ENCODE assay signal across 1 cellular context in the genomic region with DNA sequence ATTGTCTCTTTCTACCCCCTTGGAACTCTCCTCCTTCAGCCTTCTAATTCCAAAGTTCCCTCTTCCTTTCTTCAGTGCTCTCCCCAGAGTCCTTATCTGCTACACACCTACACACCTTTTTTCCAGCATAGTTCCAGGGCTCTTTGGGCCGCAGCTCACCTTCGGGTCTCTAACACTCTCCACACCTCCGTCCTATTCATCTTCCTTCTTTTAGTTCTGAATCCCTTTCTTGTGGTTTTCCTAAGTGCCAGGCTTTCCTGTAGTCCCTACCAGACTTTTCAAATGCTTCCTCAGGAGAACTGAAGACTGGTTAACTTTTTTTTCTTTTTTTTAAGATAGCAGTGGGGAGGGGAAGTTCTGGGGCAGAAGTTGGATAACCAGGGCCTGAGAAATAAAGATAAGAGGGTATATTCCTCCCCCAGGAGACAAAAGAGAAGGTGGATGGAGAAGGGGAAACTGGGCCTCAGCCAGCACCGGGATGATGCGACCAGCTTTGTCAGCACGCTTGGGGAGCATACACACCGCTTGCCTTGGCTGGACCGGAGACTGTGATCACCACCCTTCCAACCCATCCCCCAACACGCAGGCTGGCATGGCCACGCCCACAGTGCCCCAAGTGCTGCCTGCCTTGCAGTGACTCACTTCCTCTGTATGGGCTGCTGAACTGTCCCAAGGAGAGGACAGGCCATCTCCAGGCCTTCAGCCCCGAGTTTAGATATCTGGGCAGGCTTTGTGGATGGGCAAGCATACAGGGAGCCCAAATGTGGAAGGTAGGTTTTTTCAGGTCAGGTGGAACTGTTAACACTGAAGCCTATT.
TF ChIP-seq lines count a peak whose summit lies in the region.

No MANE protein-coding gene starts in this region.

TF ChIP-seq in K562, 482 proteins besides CTCF, POLR2A, EP300 and RAD21 (continued from another document and continues in another):
- TF ChIP-seq, protein P1, sequence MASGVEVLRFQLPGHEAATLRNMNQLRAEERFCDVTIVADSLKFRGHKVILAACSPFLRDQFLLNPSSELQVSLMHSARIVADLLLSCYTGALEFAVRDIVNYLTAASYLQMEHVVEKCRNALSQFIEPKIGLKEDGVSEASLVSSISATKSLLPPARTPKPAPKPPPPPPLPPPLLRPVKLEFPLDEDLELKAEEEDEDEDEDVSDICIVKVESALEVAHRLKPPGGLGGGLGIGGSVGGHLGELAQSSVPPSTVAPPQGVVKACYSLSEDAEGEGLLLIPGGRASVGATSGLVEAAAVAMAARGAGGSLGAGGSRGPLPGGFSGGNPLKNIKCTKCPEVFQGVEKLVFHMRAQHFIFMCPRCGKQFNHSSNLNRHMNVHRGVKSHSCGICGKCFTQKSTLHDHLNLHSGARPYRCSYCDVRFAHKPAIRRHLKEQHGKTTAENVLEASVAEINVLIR (CRISPR knock-in tag; IDR thresholded peaks at IDR 0.05) = no peak
- TF ChIP-seq, protein P2, sequence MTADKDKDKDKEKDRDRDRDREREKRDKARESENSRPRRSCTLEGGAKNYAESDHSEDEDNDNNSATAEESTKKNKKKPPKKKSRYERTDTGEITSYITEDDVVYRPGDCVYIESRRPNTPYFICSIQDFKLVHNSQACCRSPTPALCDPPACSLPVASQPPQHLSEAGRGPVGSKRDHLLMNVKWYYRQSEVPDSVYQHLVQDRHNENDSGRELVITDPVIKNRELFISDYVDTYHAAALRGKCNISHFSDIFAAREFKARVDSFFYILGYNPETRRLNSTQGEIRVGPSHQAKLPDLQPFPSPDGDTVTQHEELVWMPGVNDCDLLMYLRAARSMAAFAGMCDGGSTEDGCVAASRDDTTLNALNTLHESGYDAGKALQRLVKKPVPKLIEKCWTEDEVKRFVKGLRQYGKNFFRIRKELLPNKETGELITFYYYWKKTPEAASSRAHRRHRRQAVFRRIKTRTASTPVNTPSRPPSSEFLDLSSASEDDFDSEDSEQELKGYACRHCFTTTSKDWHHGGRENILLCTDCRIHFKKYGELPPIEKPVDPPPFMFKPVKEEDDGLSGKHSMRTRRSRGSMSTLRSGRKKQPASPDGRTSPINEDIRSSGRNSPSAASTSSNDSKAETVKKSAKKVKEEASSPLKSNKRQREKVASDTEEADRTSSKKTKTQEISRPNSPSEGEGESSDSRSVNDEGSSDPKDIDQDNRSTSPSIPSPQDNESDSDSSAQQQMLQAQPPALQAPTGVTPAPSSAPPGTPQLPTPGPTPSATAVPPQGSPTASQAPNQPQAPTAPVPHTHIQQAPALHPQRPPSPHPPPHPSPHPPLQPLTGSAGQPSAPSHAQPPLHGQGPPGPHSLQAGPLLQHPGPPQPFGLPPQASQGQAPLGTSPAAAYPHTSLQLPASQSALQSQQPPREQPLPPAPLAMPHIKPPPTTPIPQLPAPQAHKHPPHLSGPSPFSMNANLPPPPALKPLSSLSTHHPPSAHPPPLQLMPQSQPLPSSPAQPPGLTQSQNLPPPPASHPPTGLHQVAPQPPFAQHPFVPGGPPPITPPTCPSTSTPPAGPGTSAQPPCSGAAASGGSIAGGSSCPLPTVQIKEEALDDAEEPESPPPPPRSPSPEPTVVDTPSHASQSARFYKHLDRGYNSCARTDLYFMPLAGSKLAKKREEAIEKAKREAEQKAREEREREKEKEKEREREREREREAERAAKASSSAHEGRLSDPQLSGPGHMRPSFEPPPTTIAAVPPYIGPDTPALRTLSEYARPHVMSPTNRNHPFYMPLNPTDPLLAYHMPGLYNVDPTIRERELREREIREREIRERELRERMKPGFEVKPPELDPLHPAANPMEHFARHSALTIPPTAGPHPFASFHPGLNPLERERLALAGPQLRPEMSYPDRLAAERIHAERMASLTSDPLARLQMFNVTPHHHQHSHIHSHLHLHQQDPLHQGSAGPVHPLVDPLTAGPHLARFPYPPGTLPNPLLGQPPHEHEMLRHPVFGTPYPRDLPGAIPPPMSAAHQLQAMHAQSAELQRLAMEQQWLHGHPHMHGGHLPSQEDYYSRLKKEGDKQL (CRISPR knock-in tag; IDR thresholded peaks at IDR 0.05; ENCODE audit: borderline replicate concordance) = no peak
- TF ChIP-seq, protein P3, sequence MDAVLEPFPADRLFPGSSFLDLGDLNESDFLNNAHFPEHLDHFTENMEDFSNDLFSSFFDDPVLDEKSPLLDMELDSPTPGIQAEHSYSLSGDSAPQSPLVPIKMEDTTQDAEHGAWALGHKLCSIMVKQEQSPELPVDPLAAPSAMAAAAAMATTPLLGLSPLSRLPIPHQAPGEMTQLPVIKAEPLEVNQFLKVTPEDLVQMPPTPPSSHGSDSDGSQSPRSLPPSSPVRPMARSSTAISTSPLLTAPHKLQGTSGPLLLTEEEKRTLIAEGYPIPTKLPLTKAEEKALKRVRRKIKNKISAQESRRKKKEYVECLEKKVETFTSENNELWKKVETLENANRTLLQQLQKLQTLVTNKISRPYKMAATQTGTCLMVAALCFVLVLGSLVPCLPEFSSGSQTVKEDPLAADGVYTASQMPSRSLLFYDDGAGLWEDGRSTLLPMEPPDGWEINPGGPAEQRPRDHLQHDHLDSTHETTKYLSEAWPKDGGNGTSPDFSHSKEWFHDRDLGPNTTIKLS (IDR thresholded peaks at IDR 0.05; ENCODE audit: borderline replicate concordance, low read depth) = no peak
- TF ChIP-seq MAZ (CRISPR knock-in tag; conservative IDR thresholded peaks at IDR 0.05 in 1 of 2, IDR thresholded peaks at IDR 0.05 in 1 of 2) (peak; percentile 46 to 59; a peak in 3 of 4 replicates), NBN (IDR thresholded peaks at IDR 0.05; ENCODE audit: low read depth) (peak; percentile 48; the same call in 1 of the 2 replicates), NR4A1 (CRISPR knock-in tag; IDR thresholded peaks at IDR 0.05) (no peak), NR4A1 (tag; IDR thresholded peaks at IDR 0.05) (peak; percentile 56; the same call in 1 of the 2 replicates), SIN3A (IDR thresholded peaks at IDR 0.05; ENCODE audit: borderline replicate concordance in 2 of 2, control insufficient read depth in 1 of 2, low read depth in 2 of 2, low read length in 2 of 2) (peak; percentile 35 to 42; a peak in 1 of 4 replicates), ZNF644 (tag; IDR thresholded peaks at IDR 0.05; ENCODE audit: low read depth) (no peak), RFX7 (CRISPR knock-in tag; IDR thresholded peaks at IDR 0.05) (no peak), ZFX (CRISPR knock-in tag; IDR thresholded peaks at IDR 0.05) (peak; percentile 62), ZC3H11A (IDR thresholded peaks at IDR 0.05; ENCODE audit: low read depth, low read length) (no peak), RBM17 (IDR thresholded peaks at IDR 0.05; ENCODE audit: borderline replicate concordance, low read depth, low read length) (no peak), ATF1 (CRISPR knock-in tag; IDR thresholded peaks at IDR 0.05) (no peak), ATF1 (tag; IDR thresholded peaks at IDR 0.05) (peak; percentile 72), PML (IDR thresholded peaks at IDR 0.05; ENCODE audit: low read length) (peak; percentile 88), STAG1 (CRISPR knock-in tag; IDR thresholded peaks at IDR 0.05; ENCODE audit: borderline replicate concordance) (no peak), ZNF24 (IDR thresholded peaks at IDR 0.05) (no peak), HNRNPL (IDR thresholded peaks at IDR 0.05; ENCODE audit: low read depth, low read length) (peak; percentile 62; the same call in 1 of the 2 replicates), ZNF79 (CRISPR knock-in tag; IDR thresholded peaks at IDR 0.05; ENCODE audit: low read depth) (no peak), FOXK2 (conservative IDR thresholded peaks at IDR 0.05 in 1 of 2, IDR thresholded peaks at IDR 0.05 in 1 of 2; ENCODE audit: low read depth in 2 of 2) (peak in 1 of 2 experiments; percentile 19; a peak in 1 of 4 replicates), HDAC1 (IDR thresholded peaks at IDR 0.05) (peak; percentile 74 to 77; a peak in 3 of 4 replicates), ZNF445 (CRISPR knock-in tag; IDR thresholded peaks at IDR 0.05; ENCODE audit: low read depth) (no peak), RBM15 (IDR thresholded peaks at IDR 0.05; ENCODE audit: insufficient read depth, low read length) (no peak), CBFA2T3 (IDR thresholded peaks at IDR 0.05) (peak; percentile 95), SMC3 (conservative IDR thresholded peaks at IDR 0.05; ENCODE audit: insufficient read depth, low read depth, low read length) (no peak), NFIC (IDR thresholded peaks at IDR 0.05) (peak; percentile 92), TAF9B (IDR thresholded peaks at IDR 0.05; ENCODE audit: partially characterized antibody) (no peak), NFE2L1 (tag; IDR thresholded peaks at IDR 0.05; ENCODE audit: borderline replicate concordance, low read depth) (no peak), MEF2A (IDR thresholded peaks at IDR 0.05; ENCODE audit: control insufficient read depth, low read depth, low read length) (no peak)
- TF ChIP-seq, protein P4, sequence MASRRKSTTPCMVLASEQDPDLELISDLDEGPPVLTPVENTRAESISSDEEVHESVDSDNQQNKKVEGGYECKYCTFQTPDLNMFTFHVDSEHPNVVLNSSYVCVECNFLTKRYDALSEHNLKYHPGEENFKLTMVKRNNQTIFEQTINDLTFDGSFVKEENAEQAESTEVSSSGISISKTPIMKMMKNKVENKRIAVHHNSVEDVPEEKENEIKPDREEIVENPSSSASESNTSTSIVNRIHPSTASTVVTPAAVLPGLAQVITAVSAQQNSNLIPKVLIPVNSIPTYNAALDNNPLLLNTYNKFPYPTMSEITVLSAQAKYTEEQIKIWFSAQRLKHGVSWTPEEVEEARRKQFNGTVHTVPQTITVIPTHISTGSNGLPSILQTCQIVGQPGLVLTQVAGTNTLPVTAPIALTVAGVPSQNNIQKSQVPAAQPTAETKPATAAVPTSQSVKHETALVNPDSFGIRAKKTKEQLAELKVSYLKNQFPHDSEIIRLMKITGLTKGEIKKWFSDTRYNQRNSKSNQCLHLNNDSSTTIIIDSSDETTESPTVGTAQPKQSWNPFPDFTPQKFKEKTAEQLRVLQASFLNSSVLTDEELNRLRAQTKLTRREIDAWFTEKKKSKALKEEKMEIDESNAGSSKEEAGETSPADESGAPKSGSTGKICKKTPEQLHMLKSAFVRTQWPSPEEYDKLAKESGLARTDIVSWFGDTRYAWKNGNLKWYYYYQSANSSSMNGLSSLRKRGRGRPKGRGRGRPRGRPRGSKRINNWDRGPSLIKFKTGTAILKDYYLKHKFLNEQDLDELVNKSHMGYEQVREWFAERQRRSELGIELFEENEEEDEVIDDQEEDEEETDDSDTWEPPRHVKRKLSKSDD (conservative IDR thresholded peaks at IDR 0.05; ENCODE audit: low read length) = no peak
- TF ChIP-seq, protein P5, sequence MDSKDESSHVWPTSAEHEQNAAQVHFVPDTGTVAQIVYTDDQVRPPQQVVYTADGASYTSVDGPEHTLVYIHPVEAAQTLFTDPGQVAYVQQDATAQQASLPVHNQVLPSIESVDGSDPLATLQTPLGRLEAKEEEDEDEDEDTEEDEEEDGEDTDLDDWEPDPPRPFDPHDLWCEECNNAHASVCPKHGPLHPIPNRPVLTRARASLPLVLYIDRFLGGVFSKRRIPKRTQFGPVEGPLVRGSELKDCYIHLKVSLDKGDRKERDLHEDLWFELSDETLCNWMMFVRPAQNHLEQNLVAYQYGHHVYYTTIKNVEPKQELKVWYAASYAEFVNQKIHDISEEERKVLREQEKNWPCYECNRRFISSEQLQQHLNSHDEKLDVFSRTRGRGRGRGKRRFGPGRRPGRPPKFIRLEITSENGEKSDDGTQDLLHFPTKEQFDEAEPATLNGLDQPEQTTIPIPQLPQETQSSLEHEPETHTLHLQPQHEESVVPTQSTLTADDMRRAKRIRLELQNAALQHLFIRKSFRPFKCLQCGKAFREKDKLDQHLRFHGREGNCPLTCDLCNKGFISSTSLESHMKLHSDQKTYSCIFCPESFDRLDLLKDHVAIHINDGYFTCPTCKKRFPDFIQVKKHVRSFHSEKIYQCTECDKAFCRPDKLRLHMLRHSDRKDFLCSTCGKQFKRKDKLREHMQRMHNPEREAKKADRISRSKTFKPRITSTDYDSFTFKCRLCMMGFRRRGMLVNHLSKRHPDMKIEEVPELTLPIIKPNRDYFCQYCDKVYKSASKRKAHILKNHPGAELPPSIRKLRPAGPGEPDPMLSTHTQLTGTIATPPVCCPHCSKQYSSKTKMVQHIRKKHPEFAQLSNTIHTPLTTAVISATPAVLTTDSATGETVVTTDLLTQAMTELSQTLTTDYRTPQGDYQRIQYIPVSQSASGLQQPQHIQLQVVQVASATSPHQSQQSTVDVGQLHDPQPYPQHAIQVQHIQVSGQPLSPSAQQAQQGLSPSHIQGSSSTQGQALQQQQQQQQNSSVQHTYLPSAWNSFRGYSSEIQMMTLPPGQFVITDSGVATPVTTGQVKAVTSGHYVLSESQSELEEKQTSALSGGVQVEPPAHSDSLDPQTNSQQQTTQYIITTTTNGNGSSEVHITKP (IDR thresholded peaks at IDR 0.05; ENCODE audit: partially characterized antibody) = peak; percentile 11
- TF ChIP-seq, protein P6, sequence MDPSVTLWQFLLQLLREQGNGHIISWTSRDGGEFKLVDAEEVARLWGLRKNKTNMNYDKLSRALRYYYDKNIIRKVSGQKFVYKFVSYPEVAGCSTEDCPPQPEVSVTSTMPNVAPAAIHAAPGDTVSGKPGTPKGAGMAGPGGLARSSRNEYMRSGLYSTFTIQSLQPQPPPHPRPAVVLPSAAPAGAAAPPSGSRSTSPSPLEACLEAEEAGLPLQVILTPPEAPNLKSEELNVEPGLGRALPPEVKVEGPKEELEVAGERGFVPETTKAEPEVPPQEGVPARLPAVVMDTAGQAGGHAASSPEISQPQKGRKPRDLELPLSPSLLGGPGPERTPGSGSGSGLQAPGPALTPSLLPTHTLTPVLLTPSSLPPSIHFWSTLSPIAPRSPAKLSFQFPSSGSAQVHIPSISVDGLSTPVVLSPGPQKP (CRISPR knock-in tag; IDR thresholded peaks at IDR 0.05) = no peak
- TF ChIP-seq, protein P7, sequence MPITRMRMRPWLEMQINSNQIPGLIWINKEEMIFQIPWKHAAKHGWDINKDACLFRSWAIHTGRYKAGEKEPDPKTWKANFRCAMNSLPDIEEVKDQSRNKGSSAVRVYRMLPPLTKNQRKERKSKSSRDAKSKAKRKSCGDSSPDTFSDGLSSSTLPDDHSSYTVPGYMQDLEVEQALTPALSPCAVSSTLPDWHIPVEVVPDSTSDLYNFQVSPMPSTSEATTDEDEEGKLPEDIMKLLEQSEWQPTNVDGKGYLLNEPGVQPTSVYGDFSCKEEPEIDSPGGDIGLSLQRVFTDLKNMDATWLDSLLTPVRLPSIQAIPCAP (CRISPR knock-in tag; IDR thresholded peaks at IDR 0.05; ENCODE audit: borderline replicate concordance) = no peak
- TF ChIP-seq, protein P8, sequence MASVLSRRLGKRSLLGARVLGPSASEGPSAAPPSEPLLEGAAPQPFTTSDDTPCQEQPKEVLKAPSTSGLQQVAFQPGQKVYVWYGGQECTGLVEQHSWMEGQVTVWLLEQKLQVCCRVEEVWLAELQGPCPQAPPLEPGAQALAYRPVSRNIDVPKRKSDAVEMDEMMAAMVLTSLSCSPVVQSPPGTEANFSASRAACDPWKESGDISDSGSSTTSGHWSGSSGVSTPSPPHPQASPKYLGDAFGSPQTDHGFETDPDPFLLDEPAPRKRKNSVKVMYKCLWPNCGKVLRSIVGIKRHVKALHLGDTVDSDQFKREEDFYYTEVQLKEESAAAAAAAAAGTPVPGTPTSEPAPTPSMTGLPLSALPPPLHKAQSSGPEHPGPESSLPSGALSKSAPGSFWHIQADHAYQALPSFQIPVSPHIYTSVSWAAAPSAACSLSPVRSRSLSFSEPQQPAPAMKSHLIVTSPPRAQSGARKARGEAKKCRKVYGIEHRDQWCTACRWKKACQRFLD (CRISPR knock-in tag; IDR thresholded peaks at IDR 0.05) = peak; percentile 82; the same call in 1 of the 2 replicates
- TF ChIP-seq, protein P9, sequence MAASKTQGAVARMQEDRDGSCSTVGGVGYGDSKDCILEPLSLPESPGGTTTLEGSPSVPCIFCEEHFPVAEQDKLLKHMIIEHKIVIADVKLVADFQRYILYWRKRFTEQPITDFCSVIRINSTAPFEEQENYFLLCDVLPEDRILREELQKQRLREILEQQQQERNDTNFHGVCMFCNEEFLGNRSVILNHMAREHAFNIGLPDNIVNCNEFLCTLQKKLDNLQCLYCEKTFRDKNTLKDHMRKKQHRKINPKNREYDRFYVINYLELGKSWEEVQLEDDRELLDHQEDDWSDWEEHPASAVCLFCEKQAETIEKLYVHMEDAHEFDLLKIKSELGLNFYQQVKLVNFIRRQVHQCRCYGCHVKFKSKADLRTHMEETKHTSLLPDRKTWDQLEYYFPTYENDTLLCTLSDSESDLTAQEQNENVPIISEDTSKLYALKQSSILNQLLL (CRISPR knock-in tag; IDR thresholded peaks at IDR 0.05; ENCODE audit: borderline replicate concordance) = no peak
